In the genomic region with DNA sequence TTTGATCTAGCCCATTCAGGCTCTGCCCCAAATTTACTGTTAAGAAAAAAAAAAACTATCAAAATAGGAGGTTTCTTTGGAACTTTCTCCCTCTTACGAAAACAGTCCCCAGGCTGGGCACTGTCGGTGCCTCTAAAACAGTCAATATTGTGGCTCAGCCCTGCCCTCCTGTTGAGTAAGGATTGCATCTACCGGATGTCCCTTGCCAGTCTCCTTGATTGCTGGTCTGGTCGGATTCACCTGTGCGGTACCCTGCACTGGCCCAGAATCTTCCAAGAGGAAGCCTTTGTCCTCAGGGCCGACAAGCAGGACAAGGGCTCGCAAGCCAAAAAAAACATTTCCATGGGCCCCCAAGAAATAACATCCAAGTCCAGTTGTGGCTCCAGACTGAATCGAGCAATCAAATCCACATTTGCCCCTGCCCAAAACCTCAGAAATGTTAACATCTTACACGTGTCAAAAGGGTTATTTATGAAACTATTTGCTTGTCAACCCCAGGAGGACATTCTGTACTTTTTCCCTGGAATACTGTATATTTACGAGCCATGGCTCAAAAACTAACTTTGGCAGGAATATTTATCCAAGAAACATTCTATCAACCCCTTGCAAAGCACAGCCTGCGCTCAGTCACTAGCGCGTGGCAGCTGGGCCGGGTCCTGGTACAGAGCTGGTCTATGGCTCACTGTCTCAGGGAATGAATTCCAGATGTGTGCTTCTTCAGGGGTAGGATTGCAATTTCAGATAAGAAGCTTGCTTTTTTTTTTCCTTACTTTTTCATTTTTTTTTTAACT, we compare ENCODE assay signal across 12 cellular contexts.
DNase-seq lines count a peak whose midpoint lies in the region; FAIRE-seq and TF ChIP-seq lines count a peak whose summit lies in the region.
"Had no signal": no experiment of that assay in that cellular context is flagged by ENCODE, and none has a peak within 500 bp of the region (broad histone marks: within the 10 kb centered on the region; RNA-seq: fewer than 3 reads in every experiment).

No MANE protein-coding gene starts in this region.

- FAIRE-seq in GM19239 (lab: Jason Lieb, UNC), result no peak

- no TSS peak for BruUV-seq in A673 (replicated peaks; lab: Mats Ljungman, UMichigan)

- H3K27me3 ChIP-seq in stomach, result peaks cover 0 to 3% (median 0%) of the 10 kb centered on the region in 3 donors
- H3K27me3 ChIP-seq in A673 (replicated peaks; ENCODE audit: insufficient read depth, low read depth, low read length, poor library complexity), result no peaks in the 10 kb centered on the region

- POLR2A ChIA-PET in A673 (lab: Charles Lee; ENCODE audit: low non-redundant PET), result no interaction called here

- H3K27ac ChIP-seq in stomach (peak overlapping the region in 4 of 5 donors; percentile 24 to 66 (median 50)), A673 (ENCODE audit: low read depth, low read length, poor library complexity, severe bottlenecking) (no peak overlapping the region)
- H3K27ac ChIP-seq: epithelial cell of prostate had no signal

- CTCF ChIA-PET in A673 (lab: Charles Lee), result no interaction called here

- DNase-seq in GM03348 (ENCODE audit: low spot score) (peak; percentile 89), cardiac fibroblast (ENCODE audit: low read depth in 2 of 2) (peak; percentile 44 to 80), iris pigment epithelial cell (ENCODE audit: low read depth) (peak; percentile 31), stomach (no peak), DMS 273 treated with DMSO at 0.1 percent for 48 hours (lab: John Stamatoyannopoulos, UW) (no peak), A673 (ENCODE audit: low spot score) (no peak), HuH-7.5 (ENCODE audit: low spot score) (no peak), GM19239 (ENCODE audit: insufficient read length, low spot score) (no peak)
- DNase-seq: CD4-positive, alpha-beta memory T cell; NCI-H2107; nephron progenitor cell had no signal

- H3K9me3 ChIP-seq in stomach (no peaks in the 10 kb centered on the region), A673 (ENCODE audit: low read depth, low read length, poor library complexity, severe bottlenecking) (no peaks in the 10 kb centered on the region)

- no peak for TF ChIP-seq POLR2A in stomach (IDR thresholded peaks at IDR 0.05)

- TF ChIP-seq EP300 in stomach (IDR thresholded peaks at IDR 0.05), result no peak

- H3K4me3 ChIP-seq in cardiac fibroblast (replicated peaks in 1 of 2; ENCODE audit: low read depth in 2 of 2, low read length in 2 of 2), result no peak overlapping the region
- H3K4me3 ChIP-seq in stomach, result no peak overlapping the region
- H3K4me3 ChIP-seq in A673 (ENCODE audit: low read depth, low read length, poor library complexity, severe bottlenecking), result no peak overlapping the region

- WGBS in stomach, 5 donors, result 77 to 82% (median 79%) methylated on average over 14 of the region's 14 CpGs

- peaks cover 0 to 7% (median 0%) of the 10 kb centered on the region in 4 donors for H3K4me1 ChIP-seq in stomach
- no peaks in the 10 kb centered on the region for H3K4me1 ChIP-seq in A673 (ENCODE audit: insufficient read depth, low read length, poor library complexity, severe bottlenecking)

- intact Hi-C loops in stomach (cut with DNase I; ENCODE audit: low total_unique reads) (no loop called here), A673 (cut with micrococcal nuclease; ENCODE audit: unreplicated experiment) (no loop called here)

- TF ChIP-seq CTCF in cardiac fibroblast (IDR thresholded peaks at IDR 0.05; ENCODE audit: low read depth, low read length), result no peak
- TF ChIP-seq CTCF in stomach (IDR thresholded peaks at IDR 0.05), result no peak
- no peak for TF ChIP-seq CTCF in A673 (conservative IDR thresholded peaks at IDR 0.05; ENCODE audit: low read depth, low read length)

- no peaks in the 10 kb centered on the region for H3K36me3 ChIP-seq in stomach
- H3K36me3 ChIP-seq in A673 (ENCODE audit: insufficient read depth, low read length, poor library complexity, severe bottlenecking), result no peaks in the 10 kb centered on the region

Comparison
In these comparisons a context has a peak if more than half of its experiments do, and no peak if none do; other contexts are left out.
1. DNase-seq: peak in GM03348 (single experiment), cardiac fibroblast (2 of 2) and iris pigment epithelial cell (single experiment); none in stomach (single experiment), DMS 273 treated with DMSO at 0.1 percent for 48 hours (single experiment), A673 (single experiment), HuH-7.5 (single experiment) and GM19239 (single experiment).